In the genomic region with DNA sequence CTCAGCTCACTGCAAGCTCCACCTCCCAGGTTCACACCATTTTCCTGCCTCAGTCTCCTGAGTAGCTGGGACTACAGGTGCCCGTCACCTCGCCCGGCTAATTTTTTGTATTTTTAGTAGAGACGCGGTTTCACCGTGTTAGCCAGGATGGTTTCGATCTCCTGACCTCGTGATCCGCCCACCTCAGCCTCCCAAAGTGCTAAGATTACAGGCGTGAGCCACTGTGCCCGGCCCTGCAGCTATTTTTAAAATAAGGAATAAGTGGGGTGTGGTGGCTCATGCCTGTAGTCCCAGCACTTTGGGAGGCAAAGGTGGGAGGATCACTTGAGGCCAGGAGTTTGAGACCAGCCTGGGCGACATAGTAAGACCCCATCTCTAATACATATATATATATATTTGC, we compare ENCODE assay signal across 1 cellular context.
TF ChIP-seq lines count a peak whose summit lies in the region.

No MANE protein-coding gene starts in this region.

TF ChIP-seq in HEK293, 187 proteins besides CTCF, POLR2A, EP300 and RAD21:
- TF ChIP-seq, protein P1, sequence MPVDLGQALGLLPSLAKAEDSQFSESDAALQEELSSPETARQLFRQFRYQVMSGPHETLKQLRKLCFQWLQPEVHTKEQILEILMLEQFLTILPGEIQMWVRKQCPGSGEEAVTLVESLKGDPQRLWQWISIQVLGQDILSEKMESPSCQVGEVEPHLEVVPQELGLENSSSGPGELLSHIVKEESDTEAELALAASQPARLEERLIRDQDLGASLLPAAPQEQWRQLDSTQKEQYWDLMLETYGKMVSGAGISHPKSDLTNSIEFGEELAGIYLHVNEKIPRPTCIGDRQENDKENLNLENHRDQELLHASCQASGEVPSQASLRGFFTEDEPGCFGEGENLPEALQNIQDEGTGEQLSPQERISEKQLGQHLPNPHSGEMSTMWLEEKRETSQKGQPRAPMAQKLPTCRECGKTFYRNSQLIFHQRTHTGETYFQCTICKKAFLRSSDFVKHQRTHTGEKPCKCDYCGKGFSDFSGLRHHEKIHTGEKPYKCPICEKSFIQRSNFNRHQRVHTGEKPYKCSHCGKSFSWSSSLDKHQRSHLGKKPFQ (tag by site-specific recombination; IDR thresholded peaks at IDR 0.05) = 0 out of 2 replicates have a peak, but pooled peaks have one; percentile 29
TF ChIP-seq in HEK293: peak in this region for 1; not testable (repeated sequence) for 186.
